ENCODE assay signal across 8 cellular contexts in the genomic region with DNA sequence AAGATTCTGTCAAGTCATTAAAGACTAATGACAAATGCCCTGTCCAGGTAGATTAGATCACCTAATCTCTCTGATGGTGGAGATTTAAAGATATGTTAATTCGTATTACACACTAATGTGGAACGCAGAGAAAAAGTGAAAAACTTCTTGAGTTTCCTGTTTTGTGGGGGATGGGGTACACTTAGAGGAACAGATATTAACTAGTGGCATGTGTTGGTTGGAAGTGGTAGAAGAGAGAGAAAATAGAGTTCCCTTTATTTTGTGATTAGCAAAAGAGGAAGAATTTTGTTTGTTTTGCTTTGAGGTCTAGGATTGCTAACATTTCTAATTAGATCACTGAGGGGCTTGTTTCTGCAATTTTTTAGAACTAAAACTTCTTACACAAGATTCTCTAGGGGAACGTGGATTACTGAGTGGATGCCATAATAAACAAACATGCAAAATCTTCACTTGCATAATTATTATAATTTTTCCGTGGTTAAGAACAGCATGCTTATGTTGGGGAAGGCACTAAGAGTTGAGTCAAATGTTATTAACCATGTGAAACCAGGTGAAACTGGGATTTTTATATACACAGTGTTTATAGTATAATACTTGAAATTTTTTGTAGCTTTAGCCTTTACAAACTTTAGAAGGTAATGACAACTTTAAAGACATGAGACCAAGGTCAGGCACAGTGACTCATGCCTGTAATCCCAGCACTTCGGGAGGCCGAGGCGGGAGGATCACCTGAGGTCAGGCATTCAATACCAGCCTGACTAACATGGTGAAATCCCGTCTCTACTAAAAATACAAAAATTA.
A peak's percentile ranks its signal among the peaks of the same experiment; 100 is the strongest.
DNase-seq lines count a peak whose midpoint lies in the region; ATAC-seq and TF ChIP-seq lines count a peak whose summit lies in the region.

No MANE protein-coding gene starts in this region.

- no peaks in the 10 kb centered on the region for H3K27me3 ChIP-seq in SJCRH30
- no peaks in the 10 kb centered on the region for H3K27me3 ChIP-seq in thoracic aorta (replicated peaks; ENCODE audit: insufficient read depth)
- H3K27me3 ChIP-seq in neural progenitor cell = no peaks in the 10 kb centered on the region

- H3K4me1 ChIP-seq in SJCRH30 (peaks cover 70% of the 10 kb centered on the region), thoracic aorta (ENCODE audit: control insufficient read depth in 1 of 2, low read depth in 2 of 2) (peaks cover 28 to 50% of the 10 kb centered on the region in 2 donors), neural progenitor cell (no peaks in the 10 kb centered on the region)

- no peak overlapping the region for H3K27ac Mint-ChIP-seq in neural progenitor cell

- WGBS in lower leg skin, 2 donors = 39 to 45% methylated on average over 8 of the region's 8 CpGs

- no peak overlapping the region for H3K4me3 ChIP-seq in SJCRH30
- no peak overlapping the region for H3K4me3 ChIP-seq in fibroblast of villous mesenchyme (ENCODE audit: low read depth, low read length)
- H3K4me3 ChIP-seq in thoracic aorta = peak overlapping the region; percentile 33
- H3K4me3 ChIP-seq in lower leg skin (ENCODE audit: low read depth, poor library complexity, severe bottlenecking) = no peak overlapping the region
- H3K4me3 ChIP-seq in neural progenitor cell = no peak overlapping the region

- no peak overlapping the region for H3K4me2 ChIP-seq in neural progenitor cell

- H3K36me3 Mint-ChIP-seq in neural progenitor cell = peaks cover 4% of the 10 kb centered on the region

- no peak for TF ChIP-seq POLR2A in lower leg skin (IDR thresholded peaks at IDR 0.05)

- no peaks in the 10 kb centered on the region for H3K9me3 ChIP-seq in SJCRH30 (replicated peaks)
- H3K9me3 ChIP-seq in thoracic aorta = no peaks in the 10 kb centered on the region
- H3K9me3 ChIP-seq in neural progenitor cell (ENCODE audit: low read depth) = no peaks in the 10 kb centered on the region

- ATAC-seq in thoracic aorta (ENCODE audit: insufficient number of reproducible peaks, low FRiP score, low read depth) (no peak), HG03139 (IDR thresholded peaks at IDR 0.05; ENCODE audit: unreplicated experiment) (no peak)

- H3K4me3 Mint-ChIP-seq in neural progenitor cell = no peak overlapping the region

- peak overlapping the region; percentile 81 for H3K27ac ChIP-seq in SJCRH30
- H3K27ac ChIP-seq in thoracic aorta = peak overlapping the region; percentile 0 to 54
- no peak overlapping the region for H3K27ac ChIP-seq in neural progenitor cell

- H3K27me3 Mint-ChIP-seq in neural progenitor cell (ENCODE audit: insufficient read depth, low read depth) = no peaks in the 10 kb centered on the region

- H3K36me3 ChIP-seq in SJCRH30 (no peaks in the 10 kb centered on the region), thoracic aorta (no peaks in the 10 kb centered on the region), neural progenitor cell (no peaks in the 10 kb centered on the region)

- peak; percentile 29 for DNase-seq in stimulated activated CD4-positive, alpha-beta T cell treated with anti-CD3 and anti-CD28 coated beads, Interleukin-4, amount 100 ng/mL, for 24 hours
- no peak for DNase-seq in stimulated activated CD4-positive, alpha-beta T cell treated with anti-CD3 and anti-CD28 coated beads, Interleukin-2, amount 100 ng/mL, for 48 hours
- DNase-seq in SJCRH30 = peak in 1 of 2 experiments; percentile 79
- peak; percentile 81 for DNase-seq in fibroblast of villous mesenchyme (ENCODE audit: low read depth)
- DNase-seq in thoracic aorta (ENCODE audit: low spot score) = no peak
- DNase-seq in lower leg skin (ENCODE audit: low spot score in 2 of 2) = no peak
- DNase-seq in neural progenitor cell (ENCODE audit: low spot score) = no peak

- H4K20me1 ChIP-seq in neural progenitor cell (ENCODE audit: low read depth) = no peaks in the 10 kb centered on the region

- H3K9ac ChIP-seq in neural progenitor cell = no peak overlapping the region

- intact Hi-C loops in lower leg skin (cut with DNase I; ENCODE audit: low total_unique reads) = no loop called here

- no peaks in the 10 kb centered on the region for H3K4me1 Mint-ChIP-seq in neural progenitor cell

- no peaks in the 10 kb centered on the region for H3K9me3 Mint-ChIP-seq in neural progenitor cell

- no peak overlapping the region for H2AFZ ChIP-seq in neural progenitor cell (replicated peaks)

- no peaks in the 10 kb centered on the region for H3K79me2 ChIP-seq in neural progenitor cell (ENCODE audit: low read depth)

- H3F3A ChIP-seq in neural progenitor cell (ENCODE audit: low read depth) = no peaks in the 10 kb centered on the region

- TF ChIP-seq CTCF in fibroblast of villous mesenchyme (IDR thresholded peaks at IDR 0.05; ENCODE audit: insufficient read depth, low read depth, low read length) (no peak), thoracic aorta (IDR thresholded peaks at IDR 0.05) (no peak), lower leg skin (IDR thresholded peaks at IDR 0.05) (no peak), neural progenitor cell (IDR thresholded peaks at IDR 0.05) (no peak)

Comparison
In these comparisons a context has a peak if more than half of its experiments do, and no peak if none do; other contexts are left out.
1. DNase-seq: peak in stimulated activated CD4-positive, alpha-beta T cell treated with anti-CD3 and anti-CD28 coated beads, Interleukin-4, amount 100 ng/mL, for 24 hours (single experiment) and fibroblast of villous mesenchyme (single experiment); none in stimulated activated CD4-positive, alpha-beta T cell treated with anti-CD3 and anti-CD28 coated beads, Interleukin-2, amount 100 ng/mL, for 48 hours (0 of 2), thoracic aorta (single experiment), lower leg skin (0 of 2) and neural progenitor cell (single experiment).